In the genomic region with DNA sequence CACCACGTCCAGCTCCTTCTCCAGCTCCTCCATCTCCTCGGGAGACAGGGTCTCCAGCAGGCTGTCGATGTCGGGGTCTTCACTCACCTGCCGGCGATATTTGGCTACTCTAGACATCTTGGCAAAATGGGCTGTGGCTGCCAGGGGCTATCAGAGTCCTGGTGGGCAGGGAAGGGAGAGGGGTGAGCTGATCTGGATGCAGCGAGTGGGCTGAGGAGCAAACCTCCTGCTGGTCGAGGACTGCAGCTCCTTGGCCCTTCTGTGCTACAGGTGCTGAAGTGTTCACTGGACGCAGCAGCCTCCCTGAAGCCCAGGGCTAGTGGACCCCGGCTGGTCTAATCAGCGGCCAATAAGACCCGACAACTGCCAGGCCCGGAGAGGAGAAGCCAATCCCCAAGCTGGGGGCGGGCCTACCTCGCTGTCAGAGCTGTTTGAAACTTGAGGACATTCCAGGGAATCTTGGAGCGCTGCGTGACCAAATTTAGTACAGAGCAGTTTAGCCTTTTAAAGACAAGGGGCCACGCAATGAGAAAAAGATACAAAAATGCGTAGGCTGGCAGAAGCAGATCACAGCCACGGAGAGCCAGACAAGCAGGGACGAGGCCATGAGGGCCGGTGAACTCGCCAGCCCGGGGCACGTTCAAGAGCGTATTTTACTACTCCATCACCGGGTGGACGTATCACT, we compare ENCODE assay signal across 9 cellular contexts. TPM values are rescaled to one million over a fixed set of nuclear protein-coding genes. Genes with fewer than 3 reads are reported as not detected.
DNase-seq lines count a peak whose midpoint lies in the region; ATAC-seq, FAIRE-seq and TF ChIP-seq lines count a peak whose summit lies in the region.
"Had no signal": no experiment of that assay in that cellular context is flagged by ENCODE, and none has a peak within 500 bp of the region (broad histone marks: within the 10 kb centered on the region; RNA-seq: fewer than 3 reads in every experiment).

A gene (minus strand): TSS at position 325 of the 685 bp plus-strand sequence. CDS start 208 bp downstream, at position 117.

- intact Hi-C loops in sigmoid colon (cut with DNase I) = loop anchor here (2.0 kb wide), 1 partner anchor 30 kb away; no protein-coding TSS in a partner anchor

- peak in 1 of 4 donors; percentile 42 for TF ChIP-seq EP300 in sigmoid colon (IDR thresholded peaks at IDR 0.05)

- peak within 1 kb of the TSS; percentile 88 for H3K4me3 Mint-ChIP-seq in chondrocyte (ENCODE audit: unreplicated experiment)

- DNase-seq in NCI-H524 treated with DMSO at 0.1 percent for 48 hours (lab: John Stamatoyannopoulos, UW) = peak; percentile 42
- peak; percentile 95 for DNase-seq in chondrocyte (ENCODE audit: low spot score)
- DNase-seq in inferior parietal cortex (ENCODE audit: extremely low spot score) = peak; percentile 36
- peak; percentile 99 for DNase-seq in sigmoid colon
- DNase-seq in OCI-M2 (lab: John Stamatoyannopoulos, UW; ENCODE audit: unreplicated experiment) = no peak

- FAIRE-seq in G401.6 (lab: Jason Lieb, UNC) = peak; percentile 93

- H3K4me1 ChIP-seq in sigmoid colon = peaks cover 0 to 10% (median 8%) of the 10 kb centered on the region in 4 donors

- 5 to 6% methylated on average over 28 of the region's 28 CpGs for WGBS in sigmoid colon, 2 donors

- H3K27me3 Mint-ChIP-seq in chondrocyte (ENCODE audit: low read depth) = no peaks in the 10 kb centered on the region

- peak within 1 kb of the TSS; percentile 73 to 82 (median 76) for H3K4me3 ChIP-seq in sigmoid colon

- no peak for ATAC-seq in GM19395 (IDR thresholded peaks at IDR 0.05; ENCODE audit: unreplicated experiment)
- no peak for ATAC-seq in HG03095 (IDR thresholded peaks at IDR 0.05; ENCODE audit: unreplicated experiment)

- H3K36me3 ChIP-seq in sigmoid colon = peaks cover 3 to 22% (median 6%) of the 10 kb centered on the region in 4 donors

- H3K27me3 ChIP-seq in sigmoid colon = no peaks in the 10 kb centered on the region

- no peaks in the 10 kb centered on the region for H3K9me3 ChIP-seq in sigmoid colon

- H3K27ac ChIP-seq in sigmoid colon = peak within 1 kb of the TSS; percentile 91 to 98 (median 92)

- H3K4me1 Mint-ChIP-seq in chondrocyte (ENCODE audit: low read depth) = peaks cover 75% of the 10 kb centered on the region

- H3K27ac Mint-ChIP-seq in chondrocyte (ENCODE audit: unreplicated experiment) = peak within 1 kb of the TSS; percentile 92

- TF ChIP-seq CTCF in chondrocyte (IDR thresholded peaks at IDR 0.05) (peak; percentile 11), sigmoid colon (IDR thresholded peaks at IDR 0.05) (peak in 2 of 4 experiments; percentile 13 to 23)

- peak; percentile 89 to 97 for TF ChIP-seq POLR2A in sigmoid colon (IDR thresholded peaks at IDR 0.05)

- H3K36me3 Mint-ChIP-seq in chondrocyte (ENCODE audit: low read depth) = no peaks in the 10 kb centered on the region

- no peaks in the 10 kb centered on the region for H3K9me3 Mint-ChIP-seq in chondrocyte (ENCODE audit: low read depth)

RNA-seq across cellular contexts. Expression of the gene that starts here (rescaled TPM):
- total RNA-seq in chondrocyte = 17.7 to 83.6 TPM (median 80.5 TPM) in 3 replicates
- 1,000 to 10,000 TPM in 1 of 4 donors, 100 to 1,000 TPM in 3; 633 to 1,011 (median 785) TPM for total RNA-seq in sigmoid colon
- 10 to 100 TPM in 2 of 3 donors, 1 to 10 TPM in 1; 4.9 to 75.0 (median 15.6) TPM for polyA plus RNA-seq in sigmoid colon
- total RNA-seq: T-helper 2 cell treated with Interferon-gamma antibody and Interleukin-4, amounts not matched to agents 100 ng/mL and 5 ng/mL, for 36 hours had no signal
